Comparison of ENCODE assay signal across 28 cellular contexts in genomic region chr1:83813571-83813970, GRCh38.
"Had no signal": no experiment of that assay in that cellular context is flagged by ENCODE, and none has a peak within 500 bp of the region (broad histone marks: within the 10 kb centered on the region; RNA-seq: fewer than 3 reads in every experiment).

No MANE protein-coding gene starts in this region.

- H3K27me3 ChIP-seq: adrenal gland, SJCRH30 had no signal

- H3K36me3 ChIP-seq: adrenal gland, SJCRH30 had no signal

- H3K4me3 ChIP-seq: adrenal gland, SJCRH30 had no signal

- H3K9me3 ChIP-seq: adrenal gland, SJCRH30 had no signal

- H3K27ac ChIP-seq: adrenal gland, SJCRH30 had no signal

- DNase-seq: activated CD4-positive, alpha-beta T cell treated with anti-CD3 and anti-CD28 coated beads for 48 hours; activated CD4-positive, alpha-beta T cell treated with anti-CD3 and anti-CD28 coated beads, Interleukin-2, amount 50 U/mL, for 4 hours; activated CD4-positive, CD25-positive, alpha-beta regulatory T cell treated with anti-CD3 and anti-CD28 coated beads, Interleukin-2, amount 50 U/mL, for 72 hours; activated CD8-positive, alpha-beta memory T cell treated with anti-CD3 and anti-CD28 coated beads, Interleukin-2, amount 50 U/mL, for 48 hours; activated CD8-positive, alpha-beta T cell treated with anti-CD3 and anti-CD28 coated beads, Interleukin-2, amount 10 ng/mL, durations not matched to agents 7 days and 5 days; activated naive CD4-positive, alpha-beta T cell treated with anti-CD3 and anti-CD28 coated beads, Interleukin-2, amount 50 U/mL, for 16 hours; activated naive CD8-positive, alpha-beta T cell treated with anti-CD3 and anti-CD28 coated beads, Interleukin-2, amount 10 ng/mL, durations not matched to agents 7 days and 5 days; activated T-cell treated with anti-CD3 and anti-CD28 coated beads, Interleukin-2, amount 50 U/mL, for 1 hour; anterior cingulate cortex; cortex of kidney; KBM-7; NCI-H1048; NCI-H1694; NCI-H2029; NCI-H2171; NCI-H345; NCI-H510A; NCI-H526 treated with DMSO at 0.1 percent for 48 hours; NK-92 treated with Interleukin-12 subunit alpha and Interleukin-12 subunit beta, amount 100 ng/mL, for 24 hours; OCI-M1; RPMI8226; SJCRH30; T-helper 17 cell; T-helper 9 cell had no signal

- ATAC-seq: activated CD8-positive, alpha-beta T cell treated with anti-CD3 and anti-CD28 coated beads, Interleukin-2, amount 10 ng/mL, durations not matched to agents 7 days and 5 days; Panc1; Right ventricle myocardium inferior; T-helper 17 cell; WTC11 had no signal
